ENCODE assay signal across 27 cellular contexts in genomic region chr1:84255586-84255985, GRCh38. TPM values are rescaled to one million over a fixed set of nuclear protein-coding genes. Genes with fewer than 3 reads are reported as not detected.
"Had no signal": no experiment of that assay in that cellular context is flagged by ENCODE, and none has a peak within 500 bp of the region (broad histone marks: within the 10 kb centered on the region; RNA-seq: fewer than 3 reads in every experiment).

No MANE protein-coding gene starts in this region.

- ATAC-seq: activated CD4-positive, CD25-positive, alpha-beta regulatory T cell treated with anti-CD3 and anti-CD28 coated beads, Interleukin-2, amount 50 U/mL, for 24 hours; activated CD8-positive, alpha-beta T cell treated with anti-CD3 and anti-CD28 coated beads for 36 hours; activated T-cell treated with anti-CD3 and anti-CD28 coated beads, Interleukin-2, amount 50 U/mL, for 72 hours; T-helper 17 cell had no signal

- DNase-seq: activated CD4-positive, alpha-beta T cell treated with anti-CD3 and anti-CD28 coated beads for 4 hours; activated CD8-positive, alpha-beta memory T cell treated with anti-CD3 and anti-CD28 coated beads, Interleukin-2, amount 50 U/mL, for 4 hours; activated CD8-positive, alpha-beta T cell treated with anti-CD3 and anti-CD28 coated beads for 36 hours; activated gamma-delta T cell treated with Interleukin-2 at 50 U/mL for 16 hours; activated naive CD4-positive, alpha-beta T cell treated with anti-CD3 and anti-CD28 coated beads, Interleukin-2, amount 10 ng/mL, durations not matched to agents 7 days and 5 days; activated naive CD8-positive, alpha-beta T cell treated with anti-CD3 and anti-CD28 coated beads for 36 hours; activated T-cell treated with anti-CD3 and anti-CD28 coated beads, Interleukin-2, amount 50 U/mL, for 72 hours; brain microvascular endothelial cell; cerebellar nuclear complex; NCI-H1092 treated with DMSO at 0.1 percent for 48 hours; NCI-H1417 treated with DMSO at 0.1 percent for 48 hours; NCI-H1694; NCI-H2029; NCI-H2107; NCI-H2171 treated with DMSO at 0.1 percent for 48 hours; NCI-H226; NCI-H526; NCI-H774; NK-92 treated with Interleukin-12 subunit alpha and Interleukin-12 subunit beta, amount 100 ng/mL, for 24 hours; PC-9; SIG-M5; T-helper 17 cell; T-helper 9 cell had no signal

- H3K36me3 ChIP-seq: brain microvascular endothelial cell, cardiac muscle cell had no signal

- H3K27ac Mint-ChIP-seq: activated CD8-positive, alpha-beta T cell treated with anti-CD3 and anti-CD28 coated beads for 36 hours; activated naive CD4-positive, alpha-beta T cell treated with anti-CD3 and anti-CD28 coated beads, Interleukin-2, amount 10 ng/mL, durations not matched to agents 7 days and 5 days; activated naive CD8-positive, alpha-beta T cell treated with anti-CD3 and anti-CD28 coated beads for 36 hours; activated T-cell treated with anti-CD3 and anti-CD28 coated beads, Interleukin-2, amount 50 U/mL, for 72 hours; activated T-helper 2 cell treated with anti-CD3 and anti-CD28 coated beads, Interferon-gamma antibody, Interleukin-2, Interleukin-4, amounts not matched to agents 10 μg/mL and 5 μg/mL and 100 μg/mL, durations not matched to agents 14 hours and 24 hours and 36 hours; T-helper 17 cell had no signal

- H3K27ac ChIP-seq: brain microvascular endothelial cell, cardiac muscle cell, KMS-11, PC-9 had no signal

- H3K4me3 ChIP-seq: cardiac muscle cell, PC-9 had no signal

- H3K27me3 ChIP-seq: brain microvascular endothelial cell, cardiac muscle cell had no signal

- H3K27me3 Mint-ChIP-seq: activated CD8-positive, alpha-beta T cell treated with anti-CD3 and anti-CD28 coated beads for 36 hours; activated naive CD8-positive, alpha-beta T cell treated with anti-CD3 and anti-CD28 coated beads for 36 hours; T-helper 17 cell had no signal

- H3K4me3 Mint-ChIP-seq: activated CD8-positive, alpha-beta T cell treated with anti-CD3 and anti-CD28 coated beads for 36 hours; activated naive CD4-positive, alpha-beta T cell treated with anti-CD3 and anti-CD28 coated beads, Interleukin-2, amount 10 ng/mL, durations not matched to agents 7 days and 5 days; activated naive CD8-positive, alpha-beta T cell treated with anti-CD3 and anti-CD28 coated beads for 36 hours; activated T-cell treated with anti-CD3 and anti-CD28 coated beads, Interleukin-2, amount 50 U/mL, for 72 hours; T-helper 17 cell had no signal

- H3K4me1 Mint-ChIP-seq: activated naive CD4-positive, alpha-beta T cell treated with anti-CD3 and anti-CD28 coated beads, Interleukin-2, amount 10 ng/mL, durations not matched to agents 7 days and 5 days; activated naive CD8-positive, alpha-beta T cell treated with anti-CD3 and anti-CD28 coated beads for 36 hours; T-helper 17 cell had no signal

- H3K36me3 Mint-ChIP-seq: activated naive CD4-positive, alpha-beta T cell treated with anti-CD3 and anti-CD28 coated beads, Interleukin-2, amount 10 ng/mL, durations not matched to agents 7 days and 5 days had no signal

- H3K9me3 Mint-ChIP-seq: activated T-helper 2 cell treated with anti-CD3 and anti-CD28 coated beads, Interferon-gamma antibody, Interleukin-2, Interleukin-4, amounts not matched to agents 10 μg/mL and 5 μg/mL and 100 μg/mL, durations not matched to agents 14 hours and 24 hours and 36 hours had no signal

RNA-seq across cellular contexts. Expression of gene SAMD13, which starts 45.9 kb away (rescaled TPM):
- total RNA-seq: T-helper 17 cell had no signal
